Comparison of ENCODE assay signal across 1 cellular context in the genomic region with DNA sequence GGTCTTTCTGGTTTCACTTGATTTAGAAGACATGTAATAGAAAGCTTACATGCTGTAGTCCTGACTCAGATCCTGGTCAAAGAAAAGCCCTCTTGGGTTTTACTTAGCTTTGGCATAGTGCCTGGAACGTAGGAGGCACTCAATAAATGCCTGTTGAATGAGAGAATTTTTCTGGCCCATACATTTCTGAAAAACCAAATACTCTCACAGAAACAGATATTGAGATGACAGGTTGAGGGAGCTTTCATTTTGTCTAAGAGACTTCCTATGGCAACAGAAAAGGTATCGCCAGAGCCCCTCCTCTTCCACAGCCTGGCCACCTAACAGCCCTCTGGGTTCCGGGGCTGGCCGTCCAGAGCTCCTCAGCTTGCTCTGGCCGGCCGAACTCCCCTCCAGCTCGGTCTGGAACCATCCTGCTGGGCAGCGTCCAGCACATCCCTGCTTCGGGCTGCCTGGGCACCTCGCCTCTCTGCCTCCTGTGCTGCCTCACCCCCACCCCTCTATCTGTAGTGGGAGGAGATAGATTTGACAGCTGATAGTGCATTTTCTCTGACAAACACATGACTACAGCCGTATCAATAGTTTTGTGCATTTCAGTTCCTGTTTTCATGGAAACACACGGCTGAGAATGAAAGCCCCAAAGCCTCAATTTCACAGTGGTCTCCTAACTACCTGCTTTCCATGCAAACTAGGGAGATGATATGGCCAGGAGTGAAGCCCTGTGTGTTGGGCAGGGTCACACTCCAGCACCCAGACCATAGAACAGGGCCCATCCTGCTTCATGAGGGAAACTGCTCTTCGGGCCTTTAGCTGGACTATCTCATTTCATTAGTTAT.
A peak's percentile ranks its signal among the peaks of the same experiment; 100 is the strongest.
TF ChIP-seq lines count a peak whose summit lies in the region.

No MANE protein-coding gene starts in this region.

TF ChIP-seq in SK-N-SH, 30 proteins besides CTCF, POLR2A, EP300 and RAD21 (continued from another document):
- TF ChIP-seq EZH2phosphoT487 (IDR thresholded peaks at IDR 0.05; ENCODE audit: borderline replicate concordance, low read depth) (no peak), CHD2 (IDR thresholded peaks at IDR 0.05; ENCODE audit: low read length, partially characterized antibody) (no peak), FOXM1 (IDR thresholded peaks at IDR 0.05; ENCODE audit: low read depth) (no peak), ELF1 (IDR thresholded peaks at IDR 0.05) (peak; percentile 12; the same call in 1 of the 2 replicates), MXI1 (IDR thresholded peaks at IDR 0.05; ENCODE audit: low read depth, low read length) (no peak), RFX5 (IDR thresholded peaks at IDR 0.05; ENCODE audit: low read length) (no peak), TEAD4 (IDR thresholded peaks at IDR 0.05; ENCODE audit: borderline replicate concordance, insufficient read depth) (0 out of 2 replicates have a peak, but pooled peaks have one; percentile 41), RXRA (IDR thresholded peaks at IDR 0.05; ENCODE audit: borderline replicate concordance, low read depth) (no peak)
- TF ChIP-seq, protein P1, sequence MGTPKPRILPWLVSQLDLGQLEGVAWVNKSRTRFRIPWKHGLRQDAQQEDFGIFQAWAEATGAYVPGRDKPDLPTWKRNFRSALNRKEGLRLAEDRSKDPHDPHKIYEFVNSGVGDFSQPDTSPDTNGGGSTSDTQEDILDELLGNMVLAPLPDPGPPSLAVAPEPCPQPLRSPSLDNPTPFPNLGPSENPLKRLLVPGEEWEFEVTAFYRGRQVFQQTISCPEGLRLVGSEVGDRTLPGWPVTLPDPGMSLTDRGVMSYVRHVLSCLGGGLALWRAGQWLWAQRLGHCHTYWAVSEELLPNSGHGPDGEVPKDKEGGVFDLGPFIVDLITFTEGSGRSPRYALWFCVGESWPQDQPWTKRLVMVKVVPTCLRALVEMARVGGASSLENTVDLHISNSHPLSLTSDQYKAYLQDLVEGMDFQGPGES (IDR thresholded peaks at IDR 0.05; ENCODE audit: low read depth, low read length): no peak
- TF ChIP-seq, protein P2, sequence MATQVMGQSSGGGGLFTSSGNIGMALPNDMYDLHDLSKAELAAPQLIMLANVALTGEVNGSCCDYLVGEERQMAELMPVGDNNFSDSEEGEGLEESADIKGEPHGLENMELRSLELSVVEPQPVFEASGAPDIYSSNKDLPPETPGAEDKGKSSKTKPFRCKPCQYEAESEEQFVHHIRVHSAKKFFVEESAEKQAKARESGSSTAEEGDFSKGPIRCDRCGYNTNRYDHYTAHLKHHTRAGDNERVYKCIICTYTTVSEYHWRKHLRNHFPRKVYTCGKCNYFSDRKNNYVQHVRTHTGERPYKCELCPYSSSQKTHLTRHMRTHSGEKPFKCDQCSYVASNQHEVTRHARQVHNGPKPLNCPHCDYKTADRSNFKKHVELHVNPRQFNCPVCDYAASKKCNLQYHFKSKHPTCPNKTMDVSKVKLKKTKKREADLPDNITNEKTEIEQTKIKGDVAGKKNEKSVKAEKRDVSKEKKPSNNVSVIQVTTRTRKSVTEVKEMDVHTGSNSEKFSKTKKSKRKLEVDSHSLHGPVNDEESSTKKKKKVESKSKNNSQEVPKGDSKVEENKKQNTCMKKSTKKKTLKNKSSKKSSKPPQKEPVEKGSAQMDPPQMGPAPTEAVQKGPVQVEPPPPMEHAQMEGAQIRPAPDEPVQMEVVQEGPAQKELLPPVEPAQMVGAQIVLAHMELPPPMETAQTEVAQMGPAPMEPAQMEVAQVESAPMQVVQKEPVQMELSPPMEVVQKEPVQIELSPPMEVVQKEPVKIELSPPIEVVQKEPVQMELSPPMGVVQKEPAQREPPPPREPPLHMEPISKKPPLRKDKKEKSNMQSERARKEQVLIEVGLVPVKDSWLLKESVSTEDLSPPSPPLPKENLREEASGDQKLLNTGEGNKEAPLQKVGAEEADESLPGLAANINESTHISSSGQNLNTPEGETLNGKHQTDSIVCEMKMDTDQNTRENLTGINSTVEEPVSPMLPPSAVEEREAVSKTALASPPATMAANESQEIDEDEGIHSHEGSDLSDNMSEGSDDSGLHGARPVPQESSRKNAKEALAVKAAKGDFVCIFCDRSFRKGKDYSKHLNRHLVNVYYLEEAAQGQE (IDR thresholded peaks at IDR 0.05; ENCODE audit: low read depth, low read length): no peak
